Comparison of ENCODE assay signal across 2 cellular contexts in the genomic region with DNA sequence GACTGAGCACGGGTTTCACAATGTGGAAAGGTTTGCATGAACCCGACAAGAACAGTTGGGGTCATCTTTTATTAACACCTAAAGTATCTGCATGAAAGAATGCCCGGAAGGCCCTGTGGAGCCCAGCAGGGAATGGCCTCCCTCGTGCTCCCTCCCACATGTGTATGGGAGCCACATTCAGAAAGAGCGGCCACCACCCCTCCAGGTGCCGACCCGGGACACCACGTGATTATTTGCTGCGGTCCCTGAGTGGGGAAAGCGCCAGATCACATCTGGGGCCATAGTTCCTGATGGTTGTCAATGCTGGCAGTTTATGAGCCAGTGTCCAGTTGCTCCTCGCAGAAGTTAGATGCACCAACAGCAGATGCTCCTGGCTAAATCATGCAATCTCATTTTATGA.
TF ChIP-seq lines count a peak whose summit lies in the region.

No MANE protein-coding gene starts in this region.

TF ChIP-seq in IMR-90, 13 proteins besides CTCF, POLR2A, EP300 and RAD21:
- TF ChIP-seq RFX5 (IDR thresholded peaks at IDR 0.05; ENCODE audit: low read depth, low read length) (no peak), MAFK (IDR thresholded peaks at IDR 0.05; ENCODE audit: low read depth, low read length) (no peak), BHLHE40 (IDR thresholded peaks at IDR 0.05; ENCODE audit: low read depth, low read length) (no peak), FOS (IDR thresholded peaks at IDR 0.05; ENCODE audit: low read depth, low read length) (no peak), CHD1 (IDR thresholded peaks at IDR 0.05; ENCODE audit: low read depth, low read length) (no peak), SMC3 (IDR thresholded peaks at IDR 0.05; ENCODE audit: low read depth, low read length) (no peak), RCOR1 (IDR thresholded peaks at IDR 0.05; ENCODE audit: insufficient replicate concordance, low read length) (no peak)
- TF ChIP-seq, protein P1, sequence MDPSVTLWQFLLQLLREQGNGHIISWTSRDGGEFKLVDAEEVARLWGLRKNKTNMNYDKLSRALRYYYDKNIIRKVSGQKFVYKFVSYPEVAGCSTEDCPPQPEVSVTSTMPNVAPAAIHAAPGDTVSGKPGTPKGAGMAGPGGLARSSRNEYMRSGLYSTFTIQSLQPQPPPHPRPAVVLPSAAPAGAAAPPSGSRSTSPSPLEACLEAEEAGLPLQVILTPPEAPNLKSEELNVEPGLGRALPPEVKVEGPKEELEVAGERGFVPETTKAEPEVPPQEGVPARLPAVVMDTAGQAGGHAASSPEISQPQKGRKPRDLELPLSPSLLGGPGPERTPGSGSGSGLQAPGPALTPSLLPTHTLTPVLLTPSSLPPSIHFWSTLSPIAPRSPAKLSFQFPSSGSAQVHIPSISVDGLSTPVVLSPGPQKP (IDR thresholded peaks at IDR 0.05; ENCODE audit: borderline replicate concordance, low read depth, low read length) = no peak
TF ChIP-seq in IMR-90: peak in this region for 0.

TF ChIP-seq in H1, 55 proteins besides CTCF, POLR2A, EP300 and RAD21:
- TF ChIP-seq TAF1 (IDR thresholded peaks at IDR 0.05; ENCODE audit: low read depth, low read length) (no peak), SIX5 (IDR thresholded peaks at IDR 0.05; ENCODE audit: low read depth, low read length) (no peak), GTF2F1 (IDR thresholded peaks at IDR 0.05; ENCODE audit: borderline replicate concordance, low read depth, low read length) (no peak), EZH2 (IDR thresholded peaks at IDR 0.05; ENCODE audit: low read depth, low read length, severe bottlenecking) (no peak), JUND (IDR thresholded peaks at IDR 0.05; ENCODE audit: low read length) (no peak)
- TF ChIP-seq, protein P2, sequence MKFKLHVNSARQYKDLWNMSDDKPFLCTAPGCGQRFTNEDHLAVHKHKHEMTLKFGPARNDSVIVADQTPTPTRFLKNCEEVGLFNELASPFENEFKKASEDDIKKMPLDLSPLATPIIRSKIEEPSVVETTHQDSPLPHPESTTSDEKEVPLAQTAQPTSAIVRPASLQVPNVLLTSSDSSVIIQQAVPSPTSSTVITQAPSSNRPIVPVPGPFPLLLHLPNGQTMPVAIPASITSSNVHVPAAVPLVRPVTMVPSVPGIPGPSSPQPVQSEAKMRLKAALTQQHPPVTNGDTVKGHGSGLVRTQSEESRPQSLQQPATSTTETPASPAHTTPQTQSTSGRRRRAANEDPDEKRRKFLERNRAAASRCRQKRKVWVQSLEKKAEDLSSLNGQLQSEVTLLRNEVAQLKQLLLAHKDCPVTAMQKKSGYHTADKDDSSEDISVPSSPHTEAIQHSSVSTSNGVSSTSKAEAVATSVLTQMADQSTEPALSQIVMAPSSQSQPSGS (IDR thresholded peaks at IDR 0.05; ENCODE audit: low read length) = no peak
- TF ChIP-seq, protein P3, sequence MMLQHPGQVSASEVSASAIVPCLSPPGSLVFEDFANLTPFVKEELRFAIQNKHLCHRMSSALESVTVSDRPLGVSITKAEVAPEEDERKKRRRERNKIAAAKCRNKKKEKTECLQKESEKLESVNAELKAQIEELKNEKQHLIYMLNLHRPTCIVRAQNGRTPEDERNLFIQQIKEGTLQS (IDR thresholded peaks at IDR 0.05; ENCODE audit: insufficient read depth, low read depth, low read length) = no peak
